33 cellular contexts compared by ENCODE assay signal in the genomic region with DNA sequence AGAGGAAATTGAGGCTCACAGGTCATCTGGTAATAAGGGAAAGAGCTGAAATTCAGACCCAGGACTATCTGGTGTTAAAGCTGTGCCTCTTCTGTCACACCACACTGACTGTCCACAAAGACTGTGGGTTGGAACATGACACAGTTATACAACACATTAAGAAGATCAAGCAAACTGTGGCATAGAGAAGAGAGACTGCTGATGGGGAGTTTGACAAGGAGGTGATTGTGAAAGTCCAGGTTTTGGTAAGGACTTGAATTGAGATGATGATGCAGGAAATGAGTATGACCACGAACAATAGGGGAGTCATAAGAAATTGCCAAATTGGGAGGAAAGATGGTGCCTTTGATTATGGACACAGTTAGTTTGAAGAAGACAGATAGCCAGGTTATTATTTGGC.
"Had no signal": no experiment of that assay in that cellular context is flagged by ENCODE, and none has a peak within 500 bp of the region (broad histone marks: within the 10 kb centered on the region; RNA-seq: fewer than 3 reads in every experiment).

No MANE protein-coding gene starts in this region.

- H3K36me3 Mint-ChIP-seq: activated naive CD8-positive, alpha-beta T cell; brain; neural progenitor cell; stimulated activated naive B cell treated with anti-CD40 and anti-IgM and Interleukin-4, amounts not matched to agents 10 μg/mL and 1 μg/mL and 100 μg/mL, for 72 hours had no signal

- H3K4me1 ChIP-seq: esophagus muscularis mucosa, left ventricle myocardium inferior, neural progenitor cell, parathyroid adenoma, psoas muscle, sigmoid colon, stomach, suprapubic skin, tibial artery had no signal

- H3K27ac ChIP-seq: esophagus muscularis mucosa, left ventricle myocardium inferior, neural progenitor cell, parathyroid adenoma, psoas muscle, sigmoid colon, stomach, suprapubic skin, tibial artery, upper lobe of right lung, VCaP had no signal

- H3K9me3 Mint-ChIP-seq: T-helper 1 cell treated with Interleukin-12 subunit alpha and Interleukin-12 subunit beta and Interleukin-4 antibody, amounts not matched to agents 30 μg/mL and 1 μg/mL, for 36 hours had no signal

- H3K4me1 Mint-ChIP-seq: brain; stimulated activated naive B cell treated with anti-CD40 and anti-IgM and Interleukin-4, amounts not matched to agents 10 μg/mL and 1 μg/mL and 100 μg/mL, for 72 hours had no signal

- H3K27ac Mint-ChIP-seq: activated naive CD8-positive, alpha-beta T cell; brain; endodermal cell; neural progenitor cell; stimulated activated naive B cell treated with anti-CD40 and anti-IgM and Interleukin-4, amounts not matched to agents 10 μg/mL and 1 μg/mL and 100 μg/mL, for 72 hours; T-helper 1 cell treated with Interleukin-12 subunit alpha and Interleukin-12 subunit beta and Interleukin-4 antibody, amounts not matched to agents 30 μg/mL and 1 μg/mL, for 36 hours had no signal

- H3K4me2 ChIP-seq: neural progenitor cell had no signal

- H3K4me3 Mint-ChIP-seq: activated naive CD8-positive, alpha-beta T cell; brain; endodermal cell; neural progenitor cell; stimulated activated naive B cell treated with anti-CD40 and anti-IgM and Interleukin-4, amounts not matched to agents 10 μg/mL and 1 μg/mL and 100 μg/mL, for 72 hours; T-helper 1 cell treated with Interleukin-12 subunit alpha and Interleukin-12 subunit beta and Interleukin-4 antibody, amounts not matched to agents 30 μg/mL and 1 μg/mL, for 36 hours had no signal

- H3K79me2 ChIP-seq: parathyroid adenoma had no signal

- H3K4me3 ChIP-seq: esophagus muscularis mucosa, left ventricle myocardium inferior, lung, neural progenitor cell, psoas muscle, sigmoid colon, stomach, suprapubic skin, tibial artery, upper lobe of right lung had no signal

- H2AFZ ChIP-seq: neural progenitor cell, parathyroid adenoma had no signal

- ATAC-seq: activated CD4-positive, CD25-positive, alpha-beta regulatory T cell treated with anti-CD3 and anti-CD28 coated beads, Interleukin-2, amount 50 U/mL, for 24 hours; psoas muscle; stimulated activated naive B cell treated with anti-CD40 and anti-IgM and Interleukin-4, amounts not matched to agents 10 μg/mL and 1 μg/mL and 100 μg/mL, for 72 hours; upper lobe of right lung had no signal

- H3K36me3 ChIP-seq: esophagus muscularis mucosa, left ventricle myocardium inferior, neural progenitor cell, sigmoid colon, stomach, suprapubic skin, tibial artery, upper lobe of right lung had no signal

- DNase-seq: activated CD4-positive, alpha-beta T cell treated with anti-CD3 and anti-CD28 coated beads for 48 hours; activated CD4-positive, alpha-beta T cell treated with anti-CD3 and anti-CD28 coated beads, Interleukin-2, amount 50 U/mL, for 48 hours; activated CD8-positive, alpha-beta memory T cell treated with anti-CD3 and anti-CD28 coated beads for 24 hours; activated effector memory CD4-positive, alpha-beta T cell treated with Interleukin-2 at 50 U/mL for 16 hours; activated naive CD4-positive, alpha-beta T cell treated with Interleukin-2 at 50 U/mL for 16 hours; aorta; caudate nucleus; endodermal cell; glutamatergic neuron; islet precursor cell; left ventricle myocardium inferior; occipital lobe; psoas muscle; sigmoid colon; small intestine; stimulated activated CD4-positive, alpha-beta T cell treated with anti-CD3 and anti-CD28 coated beads, Interleukin-1b, Interleukin-23, amount 100 ng/mL, for 48 hours; stimulated activated CD4-positive, alpha-beta T cell treated with anti-CD3 and anti-CD28 coated beads, Interleukin-4, amount 100 ng/mL, for 4 hours; stimulated activated CD8-positive, alpha-beta memory T cell treated with anti-CD3 and anti-CD28 coated beads, Interleukin-4, amount 100 ng/mL, for 48 hours; stimulated activated naive B cell treated with anti-CD40 and anti-IgM and Interleukin-4, amounts not matched to agents 10 μg/mL and 1 μg/mL and 100 μg/mL, for 72 hours; stomach; T-helper 9 cell; tibial artery; upper lobe of right lung had no signal

- H3K9ac ChIP-seq: neural progenitor cell, parathyroid adenoma had no signal

- H3K27me3 ChIP-seq: esophagus muscularis mucosa, neural progenitor cell, sigmoid colon, stomach, suprapubic skin, tibial artery, upper lobe of right lung had no signal

- H3K9me3 ChIP-seq: esophagus muscularis mucosa, left ventricle myocardium inferior, psoas muscle, sigmoid colon, stomach, suprapubic skin, tibial artery, upper lobe of right lung had no signal
